ENCODE assay signal across 26 cellular contexts in the genomic region with DNA sequence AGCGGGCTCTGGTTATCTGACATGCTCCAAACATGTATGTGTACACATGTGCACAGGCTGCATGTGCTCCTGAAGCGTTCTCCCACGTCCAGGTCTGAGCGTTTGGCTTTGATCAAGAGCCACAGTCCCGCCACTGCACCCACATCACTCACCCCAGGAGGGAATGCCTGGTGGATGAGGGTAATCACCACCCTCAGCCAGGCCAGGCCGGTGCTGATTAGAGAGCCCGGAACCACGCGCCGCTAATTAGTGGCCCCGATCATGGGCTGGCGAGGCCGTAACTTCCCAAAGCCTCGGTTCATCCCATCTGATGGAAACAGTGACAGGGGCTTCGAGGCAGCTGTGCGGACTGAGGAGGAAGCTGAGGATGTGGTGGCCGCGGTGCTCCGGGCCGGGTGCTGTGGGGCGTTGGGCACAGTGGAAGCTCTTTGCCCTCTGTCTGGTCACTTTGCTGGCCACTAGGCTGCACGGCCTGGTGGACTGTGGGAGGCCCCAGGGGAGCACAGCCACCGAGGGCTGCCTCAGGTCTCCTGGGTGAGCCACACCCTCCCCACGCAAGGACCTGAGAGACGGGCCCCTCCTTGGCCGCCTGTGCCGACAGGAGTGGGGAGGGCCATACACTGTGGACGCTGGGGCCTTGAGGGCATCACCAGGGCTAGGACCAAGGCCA.
"Had no signal": no experiment of that assay in that cellular context is flagged by ENCODE, and none has a peak within 500 bp of the region (broad histone marks: within the 10 kb centered on the region; RNA-seq: fewer than 3 reads in every experiment).

No MANE protein-coding gene starts in this region.

- H3K27me3 ChIP-seq: neural progenitor cell, neutrophil, right atrium auricular region, right lobe of liver, suprapubic skin, tibial artery, upper lobe of right lung had no signal

- H3K27ac Mint-ChIP-seq: memory B cell; nephron; neural progenitor cell; stimulated activated effector memory CD8-positive, alpha-beta T cell treated with anti-CD3 and anti-CD28 coated beads, Interleukin-12 subunit alpha, Interleukin-12 subunit beta, amount 100 ng/mL, for 72 hours; stimulated activated naive CD8-positive, alpha-beta T cell treated with anti-CD3 and anti-CD28 coated beads, Interleukin-15, Interleukin-2, amounts not matched to agents 100 ng/mL and 50 ng/mL, for 24 hours had no signal

- H3K9me3 Mint-ChIP-seq: memory B cell; naive thymus-derived CD8-positive, alpha-beta T cell; nephron; neural progenitor cell; stimulated activated effector memory CD8-positive, alpha-beta T cell treated with anti-CD3 and anti-CD28 coated beads, Interleukin-12 subunit alpha, Interleukin-12 subunit beta, amount 100 ng/mL, for 72 hours; stimulated activated naive CD8-positive, alpha-beta T cell treated with anti-CD3 and anti-CD28 coated beads, Interleukin-15, Interleukin-2, amounts not matched to agents 100 ng/mL and 50 ng/mL, for 24 hours had no signal

- H3K9me3 ChIP-seq: left ventricle myocardium inferior, neutrophil, psoas muscle, right atrium auricular region, right lobe of liver, suprapubic skin, thoracic aorta, tibial artery, upper lobe of right lung had no signal

- H3K9ac ChIP-seq: neural progenitor cell, parathyroid adenoma had no signal

- H3K4me3 Mint-ChIP-seq: memory B cell; nephron; neural progenitor cell; stimulated activated effector memory CD8-positive, alpha-beta T cell treated with anti-CD3 and anti-CD28 coated beads, Interleukin-12 subunit alpha, Interleukin-12 subunit beta, amount 100 ng/mL, for 72 hours; stimulated activated naive CD8-positive, alpha-beta T cell treated with anti-CD3 and anti-CD28 coated beads, Interleukin-15, Interleukin-2, amounts not matched to agents 100 ng/mL and 50 ng/mL, for 24 hours had no signal

- H3K4me1 Mint-ChIP-seq: naive thymus-derived CD8-positive, alpha-beta T cell; nephron; neural progenitor cell; stimulated activated effector memory CD8-positive, alpha-beta T cell treated with anti-CD3 and anti-CD28 coated beads, Interleukin-12 subunit alpha, Interleukin-12 subunit beta, amount 100 ng/mL, for 72 hours had no signal

- H3K36me3 ChIP-seq: neural progenitor cell had no signal

- H3K4me1 ChIP-seq: left ventricle myocardium inferior, neural progenitor cell, parathyroid adenoma, right atrium auricular region, right lobe of liver, suprapubic skin, tibial artery, upper lobe of right lung had no signal

- ATAC-seq: naive thymus-derived CD8-positive, alpha-beta T cell; right lobe of liver; stimulated activated effector memory CD8-positive, alpha-beta T cell treated with anti-CD3 and anti-CD28 coated beads, Interleukin-12 subunit alpha, Interleukin-12 subunit beta, amount 100 ng/mL, for 72 hours; upper lobe of right lung had no signal

- H3K4me2 ChIP-seq: neural progenitor cell, smooth muscle cell had no signal

- H3K4me3 ChIP-seq: left ventricle myocardium inferior, neural progenitor cell, psoas muscle, right atrium auricular region, right lobe of liver, smooth muscle cell, suprapubic skin, thoracic aorta, tibial artery, upper lobe of right lung had no signal

- DNase-seq: hypothalamus; islet precursor cell; left ventricle myocardium inferior; midbrain; naive thymus-derived CD8-positive, alpha-beta T cell; occipital lobe; right lobe of liver; stimulated activated CD4-positive, alpha-beta T cell treated with anti-CD3 and anti-CD28 coated beads, Interleukin-12 subunit alpha, Interleukin-12 subunit beta, amount 100 ng/mL, for 4 hours; stimulated activated CD4-positive, alpha-beta T cell treated with anti-CD3 and anti-CD28 coated beads, Interleukin-15, amount 100 ng/mL, for 24 hours; stimulated activated CD4-positive, alpha-beta T cell treated with anti-CD3 and anti-CD28 coated beads, Interleukin-4, amount 100 ng/mL, for 24 hours; stimulated activated naive CD4-positive, alpha-beta T cell; tibial artery; trophoblast cell; upper lobe of right lung had no signal

- H3K27me3 Mint-ChIP-seq: memory B cell; naive thymus-derived CD8-positive, alpha-beta T cell; stimulated activated naive CD8-positive, alpha-beta T cell treated with anti-CD3 and anti-CD28 coated beads, Interleukin-15, Interleukin-2, amounts not matched to agents 100 ng/mL and 50 ng/mL, for 24 hours had no signal

- H3K27ac ChIP-seq: left ventricle myocardium inferior, neural progenitor cell, neutrophil, parathyroid adenoma, psoas muscle, right atrium auricular region, right lobe of liver, suprapubic skin, thoracic aorta, tibial artery, upper lobe of right lung had no signal
